Comparison of ENCODE assay signal across 23 cellular contexts in genomic region chr18:44356566-44357157, GRCh38.
"Had no signal": no experiment of that assay in that cellular context is flagged by ENCODE, and none has a peak within 500 bp of the region (broad histone marks: within the 10 kb centered on the region; RNA-seq: fewer than 3 reads in every experiment).

No MANE protein-coding gene starts in this region.

- H3K9me3 Mint-ChIP-seq: activated CD4-positive, alpha-beta T cell treated with anti-CD3 and anti-CD28 coated beads, Interleukin-2, amount 10 ng/mL, durations not matched to agents 7 days and 5 days had no signal

- DNase-seq: activated CD4-positive, alpha-beta memory T cell treated with anti-CD3 and anti-CD28 coated beads for 36 hours; activated CD4-positive, alpha-beta T cell treated with anti-CD3 and anti-CD28 coated beads, Interleukin-2, amount 10 ng/mL, durations not matched to agents 7 days and 5 days; activated CD4-positive, CD25-positive, alpha-beta regulatory T cell; activated CD8-positive, alpha-beta memory T cell treated with anti-CD3 and anti-CD28 coated beads, Interleukin-2, amount 50 U/mL, for 4 hours; activated naive CD4-positive, alpha-beta T cell treated with anti-CD3 and anti-CD28 coated beads, Interleukin-2, amount 50 U/mL, for 16 hours; activated naive CD8-positive, alpha-beta T cell treated with anti-CD3 and anti-CD28 coated beads, Interleukin-2, amount 10 ng/mL, durations not matched to agents 7 days and 5 days; activated T-cell treated with anti-CD3 and anti-CD28 coated beads, Interleukin-2, amount 50 U/mL, for 1 hour; adrenal gland; anterior cingulate cortex; Karpas-422; MM.1S; NCI-H1105; NCI-H1436; NCI-H1694 treated with DMSO at 0.1 percent for 48 hours; NCI-H2081; NCI-H2227 treated with DMSO at 0.1 percent for 48 hours; NCI-H446 treated with DMSO at 0.1 percent for 48 hours; NCI-H524 treated with DMSO at 0.1 percent for 48 hours; NCI-H82; T-cell; T-helper 2 cell; T1000 had no signal

- H3K4me3 Mint-ChIP-seq: activated CD4-positive, alpha-beta memory T cell treated with anti-CD3 and anti-CD28 coated beads for 36 hours; activated CD4-positive, alpha-beta T cell treated with anti-CD3 and anti-CD28 coated beads, Interleukin-2, amount 10 ng/mL, durations not matched to agents 7 days and 5 days; activated naive CD8-positive, alpha-beta T cell treated with anti-CD3 and anti-CD28 coated beads, Interleukin-2, amount 10 ng/mL, durations not matched to agents 7 days and 5 days; T-cell had no signal

- H3K27me3 ChIP-seq: adrenal gland had no signal

- H3K4me1 ChIP-seq: adrenal gland had no signal

- ATAC-seq: T-cell had no signal

- H3K27me3 Mint-ChIP-seq: activated CD4-positive, alpha-beta memory T cell treated with anti-CD3 and anti-CD28 coated beads for 36 hours; activated CD4-positive, alpha-beta T cell treated with anti-CD3 and anti-CD28 coated beads, Interleukin-2, amount 10 ng/mL, durations not matched to agents 7 days and 5 days; activated naive CD8-positive, alpha-beta T cell treated with anti-CD3 and anti-CD28 coated beads, Interleukin-2, amount 10 ng/mL, durations not matched to agents 7 days and 5 days; T-cell had no signal

- H3K9me3 ChIP-seq: adrenal gland had no signal

- H3K36me3 ChIP-seq: adrenal gland had no signal

- H3K4me3 ChIP-seq: adrenal gland, SK-N-MC had no signal

- H3K27ac Mint-ChIP-seq: activated CD4-positive, alpha-beta memory T cell treated with anti-CD3 and anti-CD28 coated beads for 36 hours; activated CD4-positive, alpha-beta T cell treated with anti-CD3 and anti-CD28 coated beads, Interleukin-2, amount 10 ng/mL, durations not matched to agents 7 days and 5 days; activated naive CD8-positive, alpha-beta T cell treated with anti-CD3 and anti-CD28 coated beads, Interleukin-2, amount 10 ng/mL, durations not matched to agents 7 days and 5 days; T-cell had no signal

- H3K4me1 Mint-ChIP-seq: activated CD4-positive, alpha-beta T cell treated with anti-CD3 and anti-CD28 coated beads, Interleukin-2, amount 10 ng/mL, durations not matched to agents 7 days and 5 days; activated naive CD8-positive, alpha-beta T cell treated with anti-CD3 and anti-CD28 coated beads, Interleukin-2, amount 10 ng/mL, durations not matched to agents 7 days and 5 days; T-cell had no signal

- H3K27ac ChIP-seq: adrenal gland, SK-N-MC had no signal

- H3K36me3 Mint-ChIP-seq: activated CD4-positive, alpha-beta memory T cell treated with anti-CD3 and anti-CD28 coated beads for 36 hours; activated naive CD8-positive, alpha-beta T cell treated with anti-CD3 and anti-CD28 coated beads, Interleukin-2, amount 10 ng/mL, durations not matched to agents 7 days and 5 days; T-cell had no signal
